16 cellular contexts compared by ENCODE assay signal in the genomic region with DNA sequence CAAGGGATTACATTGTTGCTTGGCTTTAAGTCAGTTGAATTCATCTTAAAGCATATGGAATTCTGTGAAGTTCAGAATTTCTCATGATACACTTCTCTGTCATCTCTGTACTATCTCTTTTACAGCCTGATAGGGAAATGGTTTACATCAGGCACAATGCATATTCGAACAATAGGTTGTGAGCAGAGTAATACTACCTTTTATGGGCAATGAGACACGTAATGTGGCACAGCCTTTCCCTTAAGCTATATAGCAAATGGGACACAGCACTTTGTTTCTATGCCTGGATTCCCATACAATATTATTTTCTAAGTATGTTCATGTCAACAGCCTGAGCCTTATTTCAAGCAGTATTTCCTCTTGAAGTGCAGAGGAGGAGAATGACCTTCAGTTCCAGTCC.
"Had no signal": no experiment of that assay in that cellular context is flagged by ENCODE, and none has a peak within 500 bp of the region (broad histone marks: within the 10 kb centered on the region; RNA-seq: fewer than 3 reads in every experiment).

No MANE protein-coding gene starts in this region.

- H3K27me3 Mint-ChIP-seq: activated naive CD8-positive, alpha-beta T cell had no signal

- H3K4me1 ChIP-seq: prostate gland had no signal

- H3K9me3 Mint-ChIP-seq: activated T-cell treated with anti-CD3 and anti-CD28 coated beads, Interleukin-2, amount 50 U/mL, for 4 hours; nephron progenitor cell; stimulated activated naive CD8-positive, alpha-beta T cell treated with anti-CD3 and anti-CD28 coated beads, Interleukin-15, amount 100 ng/mL, for 72 hours; T-helper 2 cell treated with Interferon-gamma antibody and Interleukin-4, amounts not matched to agents 5 μg/mL and 100 μg/mL, for 36 hours had no signal

- H3K9me3 ChIP-seq: prostate gland had no signal

- ATAC-seq: activated CD8-positive, alpha-beta memory T cell treated with anti-CD3 and anti-CD28 coated beads, Interleukin-2, amount 10 ng/mL, durations not matched to agents 7 days and 5 days; activated T-cell treated with anti-CD3 and anti-CD28 coated beads, Interleukin-2, amount 50 U/mL, for 4 hours; left cardiac atrium; stimulated activated naive CD8-positive, alpha-beta T cell treated with anti-CD3 and anti-CD28 coated beads, Interleukin-15, amount 100 ng/mL, for 72 hours had no signal

- H3K4me3 ChIP-seq: prostate gland had no signal

- DNase-seq: activated CD4-positive, alpha-beta T cell treated with anti-CD3 and anti-CD28 coated beads, Interleukin-2, amount 50 U/mL, for 48 hours; activated CD4-positive, CD25-positive, alpha-beta regulatory T cell treated with anti-CD3 and anti-CD28 coated beads, Interleukin-2, amount 50 U/mL, for 72 hours; activated CD8-positive, alpha-beta memory T cell treated with anti-CD3 and anti-CD28 coated beads, Interleukin-2, amount 10 ng/mL, durations not matched to agents 7 days and 5 days; activated gamma-delta T cell; activated T-cell treated with anti-CD3 and anti-CD28 coated beads, Interleukin-2, amount 50 U/mL, for 4 hours; amygdala; hypothalamus; left cardiac atrium; mammary epithelial cell; nephron progenitor cell; stimulated activated CD4-positive, alpha-beta T cell treated with anti-CD3 and anti-CD28 coated beads, Interleukin-4, amount 100 ng/mL, for 24 hours; stimulated activated naive CD8-positive, alpha-beta T cell treated with anti-CD3 and anti-CD28 coated beads, Interleukin-15, amount 100 ng/mL, for 72 hours; SW 1271 had no signal

- H3K4me3 Mint-ChIP-seq: activated CD8-positive, alpha-beta memory T cell treated with anti-CD3 and anti-CD28 coated beads, Interleukin-2, amount 10 ng/mL, durations not matched to agents 7 days and 5 days; activated naive CD8-positive, alpha-beta T cell; activated T-cell treated with anti-CD3 and anti-CD28 coated beads, Interleukin-2, amount 50 U/mL, for 4 hours; nephron progenitor cell; stimulated activated naive CD8-positive, alpha-beta T cell treated with anti-CD3 and anti-CD28 coated beads, Interleukin-15, amount 100 ng/mL, for 72 hours; T-helper 2 cell treated with Interferon-gamma antibody and Interleukin-4, amounts not matched to agents 5 μg/mL and 100 μg/mL, for 36 hours had no signal

- H3K4me1 Mint-ChIP-seq: activated CD8-positive, alpha-beta memory T cell treated with anti-CD3 and anti-CD28 coated beads, Interleukin-2, amount 10 ng/mL, durations not matched to agents 7 days and 5 days; nephron progenitor cell; stimulated activated naive CD8-positive, alpha-beta T cell treated with anti-CD3 and anti-CD28 coated beads, Interleukin-15, amount 100 ng/mL, for 72 hours had no signal

- H3K36me3 Mint-ChIP-seq: activated naive CD8-positive, alpha-beta T cell had no signal

- H3K27ac Mint-ChIP-seq: activated CD8-positive, alpha-beta memory T cell treated with anti-CD3 and anti-CD28 coated beads, Interleukin-2, amount 10 ng/mL, durations not matched to agents 7 days and 5 days; activated naive CD8-positive, alpha-beta T cell; nephron progenitor cell; stimulated activated naive CD8-positive, alpha-beta T cell treated with anti-CD3 and anti-CD28 coated beads, Interleukin-15, amount 100 ng/mL, for 72 hours; T-helper 2 cell treated with Interferon-gamma antibody and Interleukin-4, amounts not matched to agents 5 μg/mL and 100 μg/mL, for 36 hours had no signal

- H3K36me3 ChIP-seq: prostate gland had no signal

- H3K27ac ChIP-seq: prostate gland had no signal
